ENCODE assay signal across 19 cellular contexts in the genomic region with DNA sequence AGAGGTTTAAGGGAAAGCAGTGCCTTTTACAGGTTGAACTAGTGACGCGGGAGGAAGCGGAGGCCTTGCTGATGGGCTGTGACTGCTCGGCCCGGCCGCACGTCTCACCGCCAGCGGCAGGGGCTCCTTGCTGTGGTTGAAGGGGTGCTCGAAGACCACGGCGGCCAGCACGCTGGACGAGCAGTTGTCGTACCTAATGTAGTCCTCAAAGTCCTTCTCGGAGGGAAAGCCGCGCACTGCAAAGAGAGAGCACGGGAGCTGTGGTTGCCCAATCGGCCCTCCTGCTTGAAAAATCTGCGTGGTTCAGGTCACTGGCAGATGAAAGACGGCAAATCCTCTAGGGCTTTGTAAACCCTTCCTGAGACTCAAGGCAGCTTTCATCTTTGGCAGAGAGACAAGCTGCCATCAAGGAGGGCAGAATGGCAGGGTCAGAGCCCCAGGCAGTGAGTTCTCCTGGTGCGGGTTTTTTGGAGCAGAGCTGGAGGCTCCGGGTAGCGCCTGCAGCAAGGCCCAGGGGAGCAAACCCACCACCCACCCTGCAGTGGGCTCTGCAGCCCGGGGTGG.
"Had no signal": no experiment of that assay in that cellular context is flagged by ENCODE, and none has a peak within 500 bp of the region (broad histone marks: within the 10 kb centered on the region; RNA-seq: fewer than 3 reads in every experiment).

No MANE protein-coding gene starts in this region.

- H3K4me1 Mint-ChIP-seq: immature natural killer cell; naive thymus-derived CD8-positive, alpha-beta T cell had no signal

- H3K4me3 ChIP-seq: gastrocnemius medialis, left ventricle myocardium inferior, mucosa of descending colon, right atrium auricular region, stomach, thoracic aorta, vagina had no signal

- H3K4me1 ChIP-seq: gastrocnemius medialis, left ventricle myocardium inferior, right atrium auricular region, stomach, vagina had no signal

- H3K9me3 ChIP-seq: gastrocnemius medialis, left ventricle myocardium inferior, mucosa of descending colon, right atrium auricular region, stomach, thoracic aorta, vagina had no signal

- H3K27me3 ChIP-seq: gastrocnemius medialis, right atrium auricular region, stomach, vagina had no signal

- FAIRE-seq: endometrium, keratinocyte, small intestine had no signal

- H3K27ac ChIP-seq: gastrocnemius medialis, left ventricle myocardium inferior, right atrium auricular region, stomach, thoracic aorta, vagina had no signal

- ATAC-seq: esophagus mucosa; gastrocnemius medialis; mucosa of descending colon; naive thymus-derived CD8-positive, alpha-beta T cell had no signal

- H3K4me3 Mint-ChIP-seq: immature natural killer cell; naive thymus-derived CD8-positive, alpha-beta T cell had no signal

- H3K27ac Mint-ChIP-seq: immature natural killer cell; naive thymus-derived CD8-positive, alpha-beta T cell had no signal

- H3K36me3 ChIP-seq: vagina had no signal

- DNase-seq: cortex of kidney; effector memory CD4-positive, alpha-beta T cell; gastrocnemius medialis; glutamatergic neuron; immature natural killer cell; left ventricle myocardium inferior; mucosa of descending colon; naive thymus-derived CD8-positive, alpha-beta T cell; small intestine; stimulated activated CD4-positive, alpha-beta T cell treated with anti-CD3 and anti-CD28 coated beads, Interleukin-12 subunit alpha, Interleukin-12 subunit beta, amount 100 ng/mL, for 4 hours; stimulated activated naive CD4-positive, alpha-beta T cell; stomach; substantia nigra had no signal

- H3K9me3 Mint-ChIP-seq: naive thymus-derived CD8-positive, alpha-beta T cell had no signal
